In genomic region chr16:21987498-21987897, GRCh38 we compare ENCODE assay signal across 19 cellular contexts. TPM values are rescaled to one million over a fixed set of nuclear protein-coding genes. Genes with fewer than 3 reads are reported as not detected.
A peak's percentile ranks its signal among the peaks of the same experiment; 100 is the strongest.
DNase-seq lines count a peak whose midpoint lies in the region; ATAC-seq and TF ChIP-seq lines count a peak whose summit lies in the region.
"Had no signal": no experiment of that assay in that cellular context is flagged by ENCODE, and none has a peak within 500 bp of the region (broad histone marks: within the 10 kb centered on the region; RNA-seq: fewer than 3 reads in every experiment).

No MANE protein-coding gene starts in this region.

- no peaks in the 10 kb centered on the region for H3K9me3 Mint-ChIP-seq in endothelial cell (ENCODE audit: unreplicated experiment)
- no peaks in the 10 kb centered on the region for H3K9me3 Mint-ChIP-seq in stimulated activated effector memory CD8-positive, alpha-beta T cell treated with anti-CD3 and anti-CD28 coated beads, Interleukin-12 subunit alpha, Interleukin-12 subunit beta, amount 100 ng/mL, for 72 hours

- peak overlapping the region; percentile 12 for H3K4me3 Mint-ChIP-seq in endothelial cell (ENCODE audit: unreplicated experiment)
- no peak overlapping the region for H3K4me3 Mint-ChIP-seq in stimulated activated effector memory CD8-positive, alpha-beta T cell treated with anti-CD3 and anti-CD28 coated beads, Interleukin-12 subunit alpha, Interleukin-12 subunit beta, amount 100 ng/mL, for 72 hours

- H3K27me3 ChIP-seq in RWPE2 (ENCODE audit: insufficient read depth, poor library complexity, severe bottlenecking) (no peaks in the 10 kb centered on the region), esophagus muscularis mucosa (no peaks in the 10 kb centered on the region)
- H3K27me3 ChIP-seq: Peyer's patch had no signal

- no peaks in the 10 kb centered on the region for H3K27me3 Mint-ChIP-seq in endothelial cell (ENCODE audit: unreplicated experiment)

- peak overlapping the region; percentile 83 for H3K27ac Mint-ChIP-seq in endothelial cell (ENCODE audit: unreplicated experiment)
- H3K27ac Mint-ChIP-seq in stimulated activated effector memory CD8-positive, alpha-beta T cell treated with anti-CD3 and anti-CD28 coated beads, Interleukin-12 subunit alpha, Interleukin-12 subunit beta, amount 100 ng/mL, for 72 hours = peak overlapping the region; percentile 20

- H3K9me3 ChIP-seq in RWPE2 (ENCODE audit: severe bottlenecking) (no peaks in the 10 kb centered on the region), esophagus muscularis mucosa (no peaks in the 10 kb centered on the region)
- H3K9me3 ChIP-seq: A549, Peyer's patch had no signal

- no peak for TF ChIP-seq EP300 in esophagus muscularis mucosa (IDR thresholded peaks at IDR 0.05)

- WGBS in esophagus muscularis mucosa = 75% methylated on average over 2 of the region's 2 CpGs

- intact Hi-C loops in Right ventricle myocardium inferior (cut with DNase I) (loop anchor here (10.0 kb wide), 1 partner anchor 1437 kb away; no protein-coding TSS in a partner anchor), cardiac septum (cut with DNase I) (no loop called here), esophagus muscularis mucosa (cut with DNase I) (no loop called here)

- peaks cover 14% of the 10 kb centered on the region for H3K36me3 Mint-ChIP-seq in endothelial cell (ENCODE audit: low read depth, unreplicated experiment)
- H3K36me3 Mint-ChIP-seq in stimulated activated effector memory CD8-positive, alpha-beta T cell treated with anti-CD3 and anti-CD28 coated beads, Interleukin-12 subunit alpha, Interleukin-12 subunit beta, amount 100 ng/mL, for 72 hours = peaks cover 13% of the 10 kb centered on the region

- H3K27ac ChIP-seq in RWPE2 (ENCODE audit: poor library complexity, severe bottlenecking) (peak overlapping the region; percentile 27), esophagus muscularis mucosa (replicated peaks in 1 of 4) (peak overlapping the region in 1 of 4 donors; percentile 42)
- H3K27ac ChIP-seq: A549, C4-2B, KMS-11, Peyer's patch had no signal

- H3K36me3 ChIP-seq in RWPE2 (ENCODE audit: low read depth) (peaks cover 17% of the 10 kb centered on the region), esophagus muscularis mucosa (peaks cover 10 to 35% (median 29%) of the 10 kb centered on the region in 4 donors)

- H3K4me3 ChIP-seq in RWPE2 (ENCODE audit: severe bottlenecking) = no peak overlapping the region
- H3K4me3 ChIP-seq in esophagus muscularis mucosa = no peak overlapping the region
- H3K4me3 ChIP-seq: A549, GM12878, Peyer's patch had no signal

- no peaks in the 10 kb centered on the region for H3K4me1 ChIP-seq in RWPE2 (ENCODE audit: insufficient read depth, poor library complexity, severe bottlenecking)
- peaks cover 6 to 28% (median 18%) of the 10 kb centered on the region in 4 donors for H3K4me1 ChIP-seq in esophagus muscularis mucosa
- H3K4me1 ChIP-seq: A549 had no signal

- ATAC-seq in Right ventricle myocardium inferior = peak; percentile 7
- ATAC-seq in RWPE2 (ENCODE audit: low read depth) = no peak
- no peak for ATAC-seq in stimulated activated effector memory CD8-positive, alpha-beta T cell treated with anti-CD3 and anti-CD28 coated beads, Interleukin-12 subunit alpha, Interleukin-12 subunit beta, amount 100 ng/mL, for 72 hours
- ATAC-seq: A549, GM12878 had no signal

- peaks cover 13% of the 10 kb centered on the region for H3K4me1 Mint-ChIP-seq in endothelial cell (ENCODE audit: unreplicated experiment)
- peaks cover 26% of the 10 kb centered on the region for H3K4me1 Mint-ChIP-seq in stimulated activated effector memory CD8-positive, alpha-beta T cell treated with anti-CD3 and anti-CD28 coated beads, Interleukin-12 subunit alpha, Interleukin-12 subunit beta, amount 100 ng/mL, for 72 hours

- TF ChIP-seq POLR2A in esophagus muscularis mucosa (IDR thresholded peaks at IDR 0.05; ENCODE audit: low read depth) = no peak

- DNase-seq in Right ventricle myocardium inferior (ENCODE audit: missing footprints) = no peak
- DNase-seq in cardiac septum (ENCODE audit: low spot score) = no peak
- no peak for DNase-seq in RWPE2 (ENCODE audit: low spot score)
- DNase-seq in endothelial cell (ENCODE audit: low spot score) = no peak
- no peak for DNase-seq in stimulated activated effector memory CD8-positive, alpha-beta T cell treated with anti-CD3 and anti-CD28 coated beads, Interleukin-12 subunit alpha, Interleukin-12 subunit beta, amount 100 ng/mL, for 72 hours (ENCODE audit: low spot score in 2 of 2)
- no peak for DNase-seq in activated CD8-positive, alpha-beta memory T cell treated with anti-CD3 and anti-CD28 coated beads, Interleukin-2, amount 50 U/mL, for 48 hours
- no peak for DNase-seq in activated CD4-positive, alpha-beta T cell treated with anti-CD3 and anti-CD28 coated beads, Interleukin-2, amount 50 U/mL, for 1 hour
- no peak for DNase-seq in esophagus muscularis mucosa (ENCODE audit: extremely low spot score)
- DNase-seq: NCI-H1092, NCI-H2107, NCI-H446, NCI-H774, Peyer's patch, SIG-M5 had no signal

- no peak for TF ChIP-seq CTCF in RWPE2 (IDR thresholded peaks at IDR 0.05; ENCODE audit: poor library complexity, severe bottlenecking)
- TF ChIP-seq CTCF in endothelial cell (IDR thresholded peaks at IDR 0.05; ENCODE audit: unreplicated experiment) = no peak
- TF ChIP-seq CTCF in esophagus muscularis mucosa (IDR thresholded peaks at IDR 0.05) = no peak

RNA-seq across cellular contexts. Expression of gene PDZD9, which starts 13.4 kb away (rescaled TPM):
- not detected for total RNA-seq in Right ventricle myocardium inferior
- total RNA-seq in cardiac septum = not detected
- not detected for total RNA-seq in endothelial cell (ENCODE audit: unreplicated experiment)
- not detected for total RNA-seq in esophagus muscularis mucosa
- total RNA-seq: GM12878, MCF 10A, Peyer's patch had no signal

RNA-seq across cellular contexts. Expression of gene MOSMO, which starts 20.4 kb away (rescaled TPM):
- total RNA-seq in Right ventricle myocardium inferior = 9.9 TPM
- total RNA-seq in cardiac septum = 11.9 TPM
- total RNA-seq in endothelial cell (ENCODE audit: unreplicated experiment) = 15.1 TPM
- total RNA-seq in esophagus muscularis mucosa = 10 to 100 TPM; 15.1 to 21.6 (median 17.6) TPM

RNA-seq across cellular contexts. Expression of gene UQCRC2, which starts 34.3 kb away (rescaled TPM):
- total RNA-seq in Right ventricle myocardium inferior (906 TPM), cardiac septum (713 TPM), endothelial cell (ENCODE audit: unreplicated experiment) (194 TPM), esophagus muscularis mucosa (100 to 1,000 TPM; 147 to 209 (median 186) TPM)
